ENCODE assay signal across 17 cellular contexts in the genomic region with DNA sequence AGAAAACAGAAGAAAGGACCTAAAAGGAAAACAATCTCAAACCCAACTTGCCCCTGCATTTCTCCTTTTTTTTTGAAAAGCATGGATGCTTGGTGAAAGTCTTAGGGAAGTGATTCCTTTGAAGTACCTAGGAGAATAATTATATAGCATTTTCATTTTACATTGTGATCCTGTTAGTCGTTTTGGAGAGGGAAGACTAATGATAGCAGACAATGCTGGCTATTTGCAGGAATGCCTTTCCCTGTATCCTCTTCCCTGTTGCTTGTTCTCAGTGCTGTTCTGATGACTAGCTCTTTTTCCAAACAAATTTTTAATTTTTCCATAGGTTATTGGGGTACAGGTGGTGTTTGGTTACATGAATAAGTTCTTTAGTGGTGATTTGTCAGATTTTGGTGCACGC. TPM values are rescaled to one million over a fixed set of nuclear protein-coding genes. Genes with fewer than 3 reads are reported as not detected.
DNase-seq lines count a peak whose midpoint lies in the region; ATAC-seq and TF ChIP-seq lines count a peak whose summit lies in the region.
"Had no signal": no experiment of that assay in that cellular context is flagged by ENCODE, and none has a peak within 500 bp of the region (broad histone marks: within the 10 kb centered on the region; RNA-seq: fewer than 3 reads in every experiment).

No MANE protein-coding gene starts in this region.

- no peak for TF ChIP-seq EP300 in SK-N-SH (IDR thresholded peaks at IDR 0.05; ENCODE audit: borderline replicate concordance in 1 of 2, low read depth in 1 of 2, low read length in 1 of 2)

- H3K27ac ChIP-seq in SK-N-SH (ENCODE audit: low read depth in 2 of 2, low read length in 1 of 2) = no peak overlapping the region
- H3K27ac ChIP-seq in subcutaneous abdominal adipose tissue (ENCODE audit: low read depth, low read length) = peak overlapping the region; percentile 29
- H3K27ac ChIP-seq in A673 (ENCODE audit: low read depth, low read length, poor library complexity, severe bottlenecking) = no peak overlapping the region
- H3K27ac ChIP-seq: KMS-11 had no signal

- intact Hi-C loops in A673 (cut with micrococcal nuclease; ENCODE audit: unreplicated experiment) = no loop called here

- peaks cover 96% of the 10 kb centered on the region for H3K79me2 ChIP-seq in SK-N-SH (ENCODE audit: insufficient read depth)

- no peak overlapping the region for H3K9ac ChIP-seq in SK-N-SH
- H3K9ac ChIP-seq in subcutaneous abdominal adipose tissue (ENCODE audit: low read length in 5 of 5) = no peak overlapping the region
- H3K9ac ChIP-seq: KMS-11 had no signal

- BruUV-seq in A673 (replicated peaks; lab: Mats Ljungman, UMichigan) = no TSS peak

- H3K4me1 ChIP-seq in SK-N-SH (ENCODE audit: control insufficient read depth in 1 of 2, insufficient read depth in 2 of 2, low read depth in 1 of 2, low read length in 1 of 2) (peaks cover 6 to 24% of the 10 kb centered on the region in 2 experiments; a peak in 3 of 4 replicates), subcutaneous abdominal adipose tissue (ENCODE audit: control insufficient read depth in 5 of 5, insufficient read depth in 5 of 5, low read length in 5 of 5) (peaks cover 0 to 53% (median 45%) of the 10 kb centered on the region in 5 donors), A673 (ENCODE audit: insufficient read depth, low read length, poor library complexity, severe bottlenecking) (peaks cover 36% of the 10 kb centered on the region)

- peaks cover 90% of the 10 kb centered on the region for H4K20me1 ChIP-seq in SK-N-SH (ENCODE audit: insufficient read depth)

- H3K4me2 ChIP-seq in SK-N-SH = no peak overlapping the region
- H3K4me2 ChIP-seq: KMS-11 had no signal

- H3K27me3 ChIP-seq in SK-N-SH (ENCODE audit: insufficient read depth) (no peaks in the 10 kb centered on the region), subcutaneous abdominal adipose tissue (ENCODE audit: control insufficient read depth in 5 of 5, insufficient read depth in 4 of 5, low read length in 5 of 5) (no peaks in the 10 kb centered on the region), A673 (replicated peaks; ENCODE audit: insufficient read depth, low read depth, low read length, poor library complexity) (no peaks in the 10 kb centered on the region)

- CTCF ChIA-PET in SK-N-SH (lab: Yijun Ruan, JAX) (interaction anchor here (1.5 to 1.6 kb wide), 2 partner anchors 20 to 53 kb away, joined by 3 read pairs; no protein-coding TSS in a partner anchor), A673 (lab: Charles Lee) (no interaction called here)

- POLR2A ChIA-PET in SK-N-SH (lab: Yijun Ruan, JAX) (interaction anchor here (0.6 kb wide), 1 partner anchor 83 kb away, joined by 3 read pairs; no protein-coding TSS in a partner anchor), A673 (lab: Charles Lee; ENCODE audit: low non-redundant PET) (no interaction called here)

- no peak for TF ChIP-seq CTCF in SK-N-SH (IDR thresholded peaks at IDR 0.05)
- TF ChIP-seq CTCF in A673 (conservative IDR thresholded peaks at IDR 0.05; ENCODE audit: low read depth, low read length) = no peak

- H3F3A ChIP-seq in SK-N-SH (replicated peaks; ENCODE audit: insufficient read depth) = peaks cover 10% of the 10 kb centered on the region

- WGBS in SK-N-SH (ENCODE audit: low lambda C conversion rate) = 74% methylated on average over 2 of the region's 2 CpGs

- TF ChIP-seq RAD21 in SK-N-SH (IDR thresholded peaks at IDR 0.05; ENCODE audit: low read length) = no peak

- DNase-seq in SK-N-SH (no peak), RPMI7951 (ENCODE audit: low read depth) (peak; percentile 53), glomerular visceral epithelial cell (ENCODE audit: extremely low spot score) (peak; percentile 27), AG08395 (ENCODE audit: low spot score) (no peak), A673 (ENCODE audit: low spot score) (no peak)
- DNase-seq: C1 segment of cervical spinal cord; CD8-positive, alpha-beta memory T cell; DND-41; H9; NCI-H146; NCI-H2029 treated with DMSO at 0.1 percent for 48 hours; NCI-H524; PC-3 had no signal

- H3K9me3 ChIP-seq in SK-N-SH = no peaks in the 10 kb centered on the region
- H3K9me3 ChIP-seq in subcutaneous abdominal adipose tissue (ENCODE audit: control insufficient read depth in 5 of 5, low read length in 5 of 5) = no peaks in the 10 kb centered on the region
- no peaks in the 10 kb centered on the region for H3K9me3 ChIP-seq in A673 (ENCODE audit: low read depth, low read length, poor library complexity, severe bottlenecking)

- H3K4me3 ChIP-seq in SK-N-SH (ENCODE audit: low read depth in 2 of 2, low read length in 1 of 2) = no peak overlapping the region
- H3K4me3 ChIP-seq in subcutaneous abdominal adipose tissue (ENCODE audit: low read depth in 1 of 5, low read length in 5 of 5) = no peak overlapping the region
- no peak overlapping the region for H3K4me3 ChIP-seq in A673 (ENCODE audit: low read depth, low read length, poor library complexity, severe bottlenecking)

- no peak overlapping the region for H2AFZ ChIP-seq in SK-N-SH (ENCODE audit: low read depth)

- ATAC-seq in SK-N-SH treated with all-trans-retinoic acid at 6 μM for 48 hours = peak; percentile 65
- no peak for ATAC-seq in GM18519 (IDR thresholded peaks at IDR 0.05; ENCODE audit: low FRiP score, unreplicated experiment)
- ATAC-seq: PC-3 had no signal

- H3K36me3 ChIP-seq in SK-N-SH (replicated peaks in 1 of 2; ENCODE audit: control insufficient read depth in 1 of 2, insufficient read depth in 2 of 2, low read length in 1 of 2) (peaks cover 0 to 5% of the 10 kb centered on the region in 2 experiments), subcutaneous abdominal adipose tissue (ENCODE audit: control insufficient read depth in 5 of 5, insufficient read depth in 5 of 5, low read length in 5 of 5) (no peaks in the 10 kb centered on the region), A673 (ENCODE audit: insufficient read depth, low read length, poor library complexity, severe bottlenecking) (no peaks in the 10 kb centered on the region)

- no peaks in the 10 kb centered on the region for H3K9me2 ChIP-seq in SK-N-SH

TF ChIP-seq in SK-N-SH treated with all-trans-retinoic acid at 6 μM for 48 hours, 23 proteins besides CTCF, POLR2A, EP300 and RAD21 (continues in another document):
- TF ChIP-seq PATZ1 (CRISPR knock-in tag; IDR thresholded peaks at IDR 0.05; ENCODE audit: borderline replicate concordance) (no peak), TOX (CRISPR knock-in tag; IDR thresholded peaks at IDR 0.05; ENCODE audit: borderline replicate concordance) (no peak)

TF ChIP-seq in SK-N-SH, 30 proteins besides CTCF, POLR2A, EP300 and RAD21 (continues in another document):
- no peak for TF ChIP-seq NFIC (IDR thresholded peaks at IDR 0.05; ENCODE audit: borderline replicate concordance)
- no peak for TF ChIP-seq POLR2AphosphoS5 (IDR thresholded peaks at IDR 0.05; ENCODE audit: low read depth, low read length)
- no peak for TF ChIP-seq YY1 (IDR thresholded peaks at IDR 0.05; ENCODE audit: low read depth)
- TF ChIP-seq MXI1 (IDR thresholded peaks at IDR 0.05; ENCODE audit: low read depth, low read length) = no peak
- no peak for TF ChIP-seq FOSL2 (IDR thresholded peaks at IDR 0.05; ENCODE audit: borderline replicate concordance, low read depth)
- TF ChIP-seq, protein P1, sequence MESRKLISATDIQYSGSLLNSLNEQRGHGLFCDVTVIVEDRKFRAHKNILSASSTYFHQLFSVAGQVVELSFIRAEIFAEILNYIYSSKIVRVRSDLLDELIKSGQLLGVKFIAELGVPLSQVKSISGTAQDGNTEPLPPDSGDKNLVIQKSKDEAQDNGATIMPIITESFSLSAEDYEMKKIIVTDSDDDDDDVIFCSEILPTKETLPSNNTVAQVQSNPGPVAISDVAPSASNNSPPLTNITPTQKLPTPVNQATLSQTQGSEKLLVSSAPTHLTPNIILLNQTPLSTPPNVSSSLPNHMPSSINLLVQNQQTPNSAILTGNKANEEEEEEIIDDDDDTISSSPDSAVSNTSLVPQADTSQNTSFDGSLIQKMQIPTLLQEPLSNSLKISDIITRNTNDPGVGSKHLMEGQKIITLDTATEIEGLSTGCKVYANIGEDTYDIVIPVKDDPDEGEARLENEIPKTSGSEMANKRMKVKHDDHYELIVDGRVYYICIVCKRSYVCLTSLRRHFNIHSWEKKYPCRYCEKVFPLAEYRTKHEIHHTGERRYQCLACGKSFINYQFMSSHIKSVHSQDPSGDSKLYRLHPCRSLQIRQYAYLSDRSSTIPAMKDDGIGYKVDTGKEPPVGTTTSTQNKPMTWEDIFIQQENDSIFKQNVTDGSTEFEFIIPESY (IDR thresholded peaks at IDR 0.05; ENCODE audit: borderline replicate concordance, low read depth) = no peak
- TF ChIP-seq NRF1 (IDR thresholded peaks at IDR 0.05; ENCODE audit: low read depth, low read length) = no peak
- TF ChIP-seq REST (IDR thresholded peaks at IDR 0.05; ENCODE audit: low read depth, low read length) = no peak
- no peak for TF ChIP-seq FOXM1 (IDR thresholded peaks at IDR 0.05; ENCODE audit: low read depth)
- no peak for TF ChIP-seq CHD2 (IDR thresholded peaks at IDR 0.05; ENCODE audit: low read length, partially characterized antibody)

RNA-seq across cellular contexts. Expression of gene LAMC1, which starts 53.9 kb away (rescaled TPM):
- 90.4 and 101 TPM in 2 replicates for polyA plus RNA-seq in SK-N-SH (2012; rRNA removed)
- polyA plus RNA-seq in SK-N-SH (2012; cell fraction: cytosol; rRNA removed) = 123 and 125 TPM in 2 replicates
- 56.1 and 106 TPM in 2 replicates for polyA plus RNA-seq in SK-N-SH (2012; cell fraction: nucleus; rRNA removed)
- 132 and 133 TPM in 2 replicates for total RNA-seq in RPMI7951 (2014; rRNA removed; shearing (Covaris generic))
- 95.5 and 98.6 TPM in 2 replicates for total RNA-seq in A673 (2021)
- polyA plus RNA-seq: CD8-positive, alpha-beta memory T cell had no signal

Comparison
In these comparisons a context has a peak if more than half of its experiments do, and no peak if none do; other contexts are left out.
1. DNase-seq: peak in RPMI7951 (single experiment) and glomerular visceral epithelial cell (single experiment); none in SK-N-SH (single experiment), AG08395 (single experiment) and A673 (single experiment).